Comparison of ENCODE assay signal across 8 cellular contexts in the genomic region with DNA sequence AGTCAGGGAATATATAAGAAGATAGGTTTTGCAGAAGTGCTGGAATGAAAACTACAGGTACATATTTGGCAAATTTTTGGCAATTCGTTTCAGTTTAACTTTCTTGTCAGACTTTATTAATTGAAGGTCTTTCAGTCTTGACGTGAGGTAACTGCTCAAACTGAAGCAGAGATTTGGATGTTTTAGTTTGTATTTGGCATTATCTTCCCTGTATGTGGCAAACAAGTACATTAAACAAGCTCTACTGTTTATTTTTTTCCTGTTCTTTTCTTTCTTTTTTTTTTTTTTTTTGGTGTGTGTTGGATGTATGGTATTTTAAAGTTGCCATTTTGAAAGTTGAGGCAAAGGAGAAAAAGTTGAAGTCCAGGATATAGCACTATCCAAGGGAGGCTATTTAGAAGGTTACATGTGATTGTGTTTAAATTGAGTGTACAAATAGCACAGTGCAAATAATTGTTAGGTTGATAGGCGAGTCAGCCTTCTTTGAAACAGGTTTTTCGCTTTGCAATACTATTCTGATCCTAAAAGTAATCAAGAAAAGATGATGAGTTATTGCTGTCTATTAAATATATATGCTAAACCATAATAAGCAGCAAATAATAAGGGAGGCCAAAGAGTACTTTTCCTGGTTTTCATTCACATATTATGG. TPM values are rescaled to one million over a fixed set of nuclear protein-coding genes. Genes with fewer than 3 reads are reported as not detected.
DNase-seq lines count a peak whose midpoint lies in the region; ATAC-seq and TF ChIP-seq lines count a peak whose summit lies in the region.

No MANE protein-coding gene starts in this region.

- H3K4me2 ChIP-seq in SK-N-SH, result peak overlapping the region; percentile 90

- 25% methylated on average over 4 of the region's 4 CpGs for WGBS in SK-N-SH (ENCODE audit: low lambda C conversion rate)

- H3K27ac ChIP-seq in SK-N-SH (ENCODE audit: low read depth in 2 of 2, low read length in 1 of 2), result peak overlapping the region; percentile 91 to 97
- H3K27ac ChIP-seq in VCaP, result peak overlapping the region; percentile 93

- H3K4me1 ChIP-seq in SK-N-SH (ENCODE audit: control insufficient read depth in 1 of 2, insufficient read depth in 2 of 2, low read depth in 1 of 2, low read length in 1 of 2), result peaks cover 20 to 29% of the 10 kb centered on the region in 2 experiments

- H3K9me2 ChIP-seq in SK-N-SH, result no peaks in the 10 kb centered on the region

- no peaks in the 10 kb centered on the region for H3K9me3 ChIP-seq in SK-N-SH

- no peak for ATAC-seq in SK-N-SH treated with all-trans-retinoic acid at 6 μM for 48 hours
- no peak for ATAC-seq in stimulated activated effector memory CD8-positive, alpha-beta T cell treated with anti-CD3 and anti-CD28 coated beads, Interleukin-12 subunit alpha, Interleukin-12 subunit beta, amount 100 ng/mL, for 72 hours

- H3K27ac Mint-ChIP-seq in glutamatergic neuron (ENCODE audit: unreplicated experiment), result no peak overlapping the region
- H3K27ac Mint-ChIP-seq in stimulated activated effector memory CD8-positive, alpha-beta T cell treated with anti-CD3 and anti-CD28 coated beads, Interleukin-12 subunit alpha, Interleukin-12 subunit beta, amount 100 ng/mL, for 72 hours, result no peak overlapping the region

- H3K27me3 ChIP-seq in SK-N-SH (ENCODE audit: insufficient read depth), result no peaks in the 10 kb centered on the region

- DNase-seq in SK-N-SH, result no peak
- DNase-seq in glutamatergic neuron, result no peak
- no peak for DNase-seq in stimulated activated effector memory CD8-positive, alpha-beta T cell treated with anti-CD3 and anti-CD28 coated beads, Interleukin-12 subunit alpha, Interleukin-12 subunit beta, amount 100 ng/mL, for 72 hours (ENCODE audit: low spot score in 2 of 2)
- DNase-seq in NCI-H1436 treated with DMSO at 0.1 percent for 48 hours (lab: John Stamatoyannopoulos, UW), result no peak
- DNase-seq in UCSD-AML1 (lab: John Stamatoyannopoulos, UW; ENCODE audit: unreplicated experiment), result no peak
- DNase-seq in kidney tubule cell (ENCODE audit: low spot score), result no peak

- CTCF ChIA-PET in SK-N-SH (lab: Yijun Ruan, JAX), result interaction anchor here (0.9 to 1.9 kb wide), 6 partner anchors 10 to 198 kb away, joined by 3 to 5 read pairs (median 3); no protein-coding TSS in a partner anchor

- H3K27me3 Mint-ChIP-seq in glutamatergic neuron (ENCODE audit: unreplicated experiment), result peaks cover 8% of the 10 kb centered on the region

- H3K79me2 ChIP-seq in SK-N-SH (ENCODE audit: insufficient read depth), result peaks cover 72% of the 10 kb centered on the region

- peaks cover 47 to 54% of the 10 kb centered on the region in 2 experiments for H3K36me3 ChIP-seq in SK-N-SH (replicated peaks in 1 of 2; ENCODE audit: control insufficient read depth in 1 of 2, insufficient read depth in 2 of 2, low read length in 1 of 2)

- no peak overlapping the region for H2AFZ ChIP-seq in SK-N-SH (ENCODE audit: low read depth)

- TF ChIP-seq CTCF in SK-N-SH (IDR thresholded peaks at IDR 0.05) (no peak), VCaP (conservative IDR thresholded peaks at IDR 0.05) (no peak), glutamatergic neuron (IDR thresholded peaks at IDR 0.05; ENCODE audit: partially characterized antibody, unreplicated experiment) (no peak)

- H3K4me1 Mint-ChIP-seq in glutamatergic neuron (ENCODE audit: low read depth, unreplicated experiment), result peaks cover 13% of the 10 kb centered on the region
- H3K4me1 Mint-ChIP-seq in stimulated activated effector memory CD8-positive, alpha-beta T cell treated with anti-CD3 and anti-CD28 coated beads, Interleukin-12 subunit alpha, Interleukin-12 subunit beta, amount 100 ng/mL, for 72 hours, result peaks cover 6% of the 10 kb centered on the region

- H3K4me3 ChIP-seq in SK-N-SH (ENCODE audit: low read depth in 2 of 2, low read length in 1 of 2), result peak overlapping the region; percentile 84 to 96

- no peak for TF ChIP-seq RAD21 in SK-N-SH (IDR thresholded peaks at IDR 0.05; ENCODE audit: low read length)

- peak overlapping the region; percentile 96 for H3K9ac ChIP-seq in SK-N-SH

- peaks cover 11% of the 10 kb centered on the region for H3K9me3 Mint-ChIP-seq in glutamatergic neuron (ENCODE audit: unreplicated experiment)
- H3K9me3 Mint-ChIP-seq in stimulated activated effector memory CD8-positive, alpha-beta T cell treated with anti-CD3 and anti-CD28 coated beads, Interleukin-12 subunit alpha, Interleukin-12 subunit beta, amount 100 ng/mL, for 72 hours, result no peaks in the 10 kb centered on the region

- POLR2A ChIA-PET in SK-N-SH (lab: Yijun Ruan, JAX), result interaction anchor here (0.6 kb wide), 1 partner anchor 32 kb away, joined by 4 read pairs; no protein-coding TSS in a partner anchor

- no peak for TF ChIP-seq EP300 in SK-N-SH (IDR thresholded peaks at IDR 0.05; ENCODE audit: borderline replicate concordance in 1 of 2, low read depth in 1 of 2, low read length in 1 of 2)

- peaks cover 28% of the 10 kb centered on the region for H3F3A ChIP-seq in SK-N-SH (replicated peaks; ENCODE audit: insufficient read depth)

- H3K36me3 Mint-ChIP-seq in glutamatergic neuron (ENCODE audit: unreplicated experiment), result no peaks in the 10 kb centered on the region
- H3K36me3 Mint-ChIP-seq in stimulated activated effector memory CD8-positive, alpha-beta T cell treated with anti-CD3 and anti-CD28 coated beads, Interleukin-12 subunit alpha, Interleukin-12 subunit beta, amount 100 ng/mL, for 72 hours, result peaks cover 23% of the 10 kb centered on the region

- 0 out of 2 replicates have a peak, but pooled peaks cover 3% of the 10 kb centered on the region for H4K20me1 ChIP-seq in SK-N-SH (ENCODE audit: insufficient read depth)

- peak overlapping the region; percentile 91 for H3K4me3 Mint-ChIP-seq in glutamatergic neuron (ENCODE audit: unreplicated experiment)
- H3K4me3 Mint-ChIP-seq in stimulated activated effector memory CD8-positive, alpha-beta T cell treated with anti-CD3 and anti-CD28 coated beads, Interleukin-12 subunit alpha, Interleukin-12 subunit beta, amount 100 ng/mL, for 72 hours, result peak overlapping the region; percentile 70

TF ChIP-seq in SK-N-SH, 30 proteins besides CTCF, POLR2A, EP300 and RAD21:
- no peak for TF ChIP-seq TCF12 (IDR thresholded peaks at IDR 0.05)
- no peak for TF ChIP-seq POLR2AphosphoS5 (IDR thresholded peaks at IDR 0.05; ENCODE audit: low read depth, low read length)
- TF ChIP-seq MXI1 (IDR thresholded peaks at IDR 0.05; ENCODE audit: low read depth, low read length), result no peak
- TF ChIP-seq, protein P1, sequence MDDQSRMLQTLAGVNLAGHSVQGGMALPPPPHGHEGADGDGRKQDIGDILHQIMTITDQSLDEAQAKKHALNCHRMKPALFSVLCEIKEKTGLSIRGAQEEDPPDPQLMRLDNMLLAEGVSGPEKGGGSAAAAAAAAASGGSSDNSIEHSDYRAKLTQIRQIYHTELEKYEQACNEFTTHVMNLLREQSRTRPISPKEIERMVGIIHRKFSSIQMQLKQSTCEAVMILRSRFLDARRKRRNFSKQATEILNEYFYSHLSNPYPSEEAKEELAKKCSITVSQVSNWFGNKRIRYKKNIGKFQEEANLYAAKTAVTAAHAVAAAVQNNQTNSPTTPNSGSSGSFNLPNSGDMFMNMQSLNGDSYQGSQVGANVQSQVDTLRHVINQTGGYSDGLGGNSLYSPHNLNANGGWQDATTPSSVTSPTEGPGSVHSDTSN (IDR thresholded peaks at IDR 0.05), result no peak
- no peak for TF ChIP-seq FOXJ3 (CRISPR knock-in tag; IDR thresholded peaks at IDR 0.05)

TF ChIP-seq in SK-N-SH treated with all-trans-retinoic acid at 6 μM for 48 hours, 23 proteins besides CTCF, POLR2A, EP300 and RAD21 (continues in another document):
- TF ChIP-seq ISL1 (CRISPR knock-in tag; IDR thresholded peaks at IDR 0.05), result no peak
- no peak for TF ChIP-seq ZFP30 (CRISPR knock-in tag; IDR thresholded peaks at IDR 0.05)
- TF ChIP-seq, protein P2, sequence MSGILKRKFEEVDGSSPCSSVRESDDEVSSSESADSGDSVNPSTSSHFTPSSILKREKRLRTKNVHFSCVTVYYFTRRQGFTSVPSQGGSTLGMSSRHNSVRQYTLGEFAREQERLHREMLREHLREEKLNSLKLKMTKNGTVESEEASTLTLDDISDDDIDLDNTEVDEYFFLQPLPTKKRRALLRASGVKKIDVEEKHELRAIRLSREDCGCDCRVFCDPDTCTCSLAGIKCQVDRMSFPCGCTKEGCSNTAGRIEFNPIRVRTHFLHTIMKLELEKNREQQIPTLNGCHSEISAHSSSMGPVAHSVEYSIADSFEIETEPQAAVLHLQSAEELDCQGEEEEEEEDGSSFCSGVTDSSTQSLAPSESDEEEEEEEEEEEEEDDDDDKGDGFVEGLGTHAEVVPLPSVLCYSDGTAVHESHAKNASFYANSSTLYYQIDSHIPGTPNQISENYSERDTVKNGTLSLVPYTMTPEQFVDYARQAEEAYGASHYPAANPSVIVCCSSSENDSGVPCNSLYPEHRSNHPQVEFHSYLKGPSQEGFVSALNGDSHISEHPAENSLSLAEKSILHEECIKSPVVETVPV (CRISPR knock-in tag; IDR thresholded peaks at IDR 0.05), result no peak
- TF ChIP-seq ARNTL (CRISPR knock-in tag; IDR thresholded peaks at IDR 0.05; ENCODE audit: borderline replicate concordance, low read depth), result no peak
- TF ChIP-seq, protein P3, sequence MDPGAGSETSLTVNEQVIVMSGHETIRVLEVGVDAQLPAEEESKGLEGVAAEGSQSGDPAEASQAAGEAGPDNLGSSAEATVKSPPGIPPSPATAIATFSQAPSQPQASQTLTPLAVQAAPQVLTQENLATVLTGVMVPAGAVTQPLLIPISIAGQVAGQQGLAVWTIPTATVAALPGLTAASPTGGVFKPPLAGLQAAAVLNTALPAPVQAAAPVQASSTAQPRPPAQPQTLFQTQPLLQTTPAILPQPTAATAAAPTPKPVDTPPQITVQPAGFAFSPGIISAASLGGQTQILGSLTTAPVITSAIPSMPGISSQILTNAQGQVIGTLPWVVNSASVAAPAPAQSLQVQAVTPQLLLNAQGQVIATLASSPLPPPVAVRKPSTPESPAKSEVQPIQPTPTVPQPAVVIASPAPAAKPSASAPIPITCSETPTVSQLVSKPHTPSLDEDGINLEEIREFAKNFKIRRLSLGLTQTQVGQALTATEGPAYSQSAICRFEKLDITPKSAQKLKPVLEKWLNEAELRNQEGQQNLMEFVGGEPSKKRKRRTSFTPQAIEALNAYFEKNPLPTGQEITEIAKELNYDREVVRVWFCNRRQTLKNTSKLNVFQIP (CRISPR knock-in tag; IDR thresholded peaks at IDR 0.05; ENCODE audit: borderline replicate concordance, low read depth), result no peak
- no peak for TF ChIP-seq TOX (CRISPR knock-in tag; IDR thresholded peaks at IDR 0.05; ENCODE audit: borderline replicate concordance)
- TF ChIP-seq ZNF70 (CRISPR knock-in tag; IDR thresholded peaks at IDR 0.05), result no peak
- TF ChIP-seq RARB (CRISPR knock-in tag; IDR thresholded peaks at IDR 0.05), result no peak
- TF ChIP-seq ESRRG (CRISPR knock-in tag; IDR thresholded peaks at IDR 0.05), result no peak

RNA-seq across cellular contexts. Expression of a gene that starts 2.2 kb away (rescaled TPM):
- 73.0 and 87.0 TPM in 2 replicates for polyA plus RNA-seq in SK-N-SH (2012; rRNA removed)
- 89.5 and 93.2 TPM in 2 replicates for polyA plus RNA-seq in SK-N-SH (2012; cell fraction: cytosol; rRNA removed)
- 84.3 and 152 TPM in 2 replicates for polyA plus RNA-seq in SK-N-SH (2012; cell fraction: nucleus; rRNA removed)
- 51.2 TPM for total RNA-seq in glutamatergic neuron (ENCODE audit: unreplicated experiment)

RNA-seq across cellular contexts. Expression of a gene that starts 42.4 kb away (rescaled TPM):
- 97.9 and 117 TPM in 2 replicates for polyA plus RNA-seq in SK-N-SH (2012; rRNA removed)
- 102 and 103 TPM in 2 replicates for polyA plus RNA-seq in SK-N-SH (2012; cell fraction: cytosol; rRNA removed)
- 81.1 and 148 TPM in 2 replicates for polyA plus RNA-seq in SK-N-SH (2012; cell fraction: nucleus; rRNA removed)
- total RNA-seq in glutamatergic neuron (ENCODE audit: unreplicated experiment), result 59.6 TPM
